ENCODE assay signal across 13 cellular contexts in genomic region chr5:69467442-69468225, GRCh38. TPM values are rescaled to one million over a fixed set of nuclear protein-coding genes. Genes with fewer than 3 reads are reported as not detected.
A peak's percentile ranks its signal among the peaks of the same experiment; 100 is the strongest.
DNase-seq lines count a peak whose midpoint lies in the region; ATAC-seq and TF ChIP-seq lines count a peak whose summit lies in the region.
"Had no signal": no experiment of that assay in that cellular context is flagged by ENCODE, and none has a peak within 500 bp of the region (broad histone marks: within the 10 kb centered on the region; RNA-seq: fewer than 3 reads in every experiment).

No MANE protein-coding gene starts in this region.

- H3K9me3 Mint-ChIP-seq in type B pancreatic cell: no peaks in the 10 kb centered on the region
- H3K9me3 Mint-ChIP-seq: activated CD4-positive, alpha-beta T cell treated with anti-CD3 and anti-CD28 coated beads, Interleukin-2, amount 10 ng/mL, durations not matched to agents 24 days and 14 days; activated naive CD8-positive, alpha-beta T cell treated with anti-CD3 and anti-CD28 coated beads, Interleukin-2, amount 10 ng/mL, durations not matched to agents 7 days and 5 days; effector memory CD8-positive, alpha-beta T cell had no signal

- H3K4me1 Mint-ChIP-seq in type B pancreatic cell (ENCODE audit: unreplicated experiment): no peaks in the 10 kb centered on the region
- H3K4me1 Mint-ChIP-seq: activated CD4-positive, alpha-beta T cell treated with anti-CD3 and anti-CD28 coated beads, Interleukin-2, amount 10 ng/mL, durations not matched to agents 24 days and 14 days; activated naive CD8-positive, alpha-beta T cell treated with anti-CD3 and anti-CD28 coated beads, Interleukin-2, amount 10 ng/mL, durations not matched to agents 7 days and 5 days had no signal

- no peak for TF ChIP-seq CTCF in esophagus muscularis mucosa (IDR thresholded peaks at IDR 0.05)
- TF ChIP-seq CTCF in type B pancreatic cell (conservative IDR thresholded peaks at IDR 0.05): no peak

- no peaks in the 10 kb centered on the region for H3K4me1 ChIP-seq in esophagus muscularis mucosa

- H3K36me3 ChIP-seq in esophagus muscularis mucosa: no peaks in the 10 kb centered on the region

- H3K27me3 Mint-ChIP-seq in type B pancreatic cell: no peaks in the 10 kb centered on the region
- H3K27me3 Mint-ChIP-seq: activated CD4-positive, alpha-beta T cell treated with anti-CD3 and anti-CD28 coated beads, Interleukin-2, amount 10 ng/mL, durations not matched to agents 24 days and 14 days; activated naive CD8-positive, alpha-beta T cell treated with anti-CD3 and anti-CD28 coated beads, Interleukin-2, amount 10 ng/mL, durations not matched to agents 7 days and 5 days; effector memory CD8-positive, alpha-beta T cell had no signal

- intact Hi-C loops in esophagus muscularis mucosa (cut with DNase I): no loop called here

- no peak for TF ChIP-seq POLR2A in esophagus muscularis mucosa (IDR thresholded peaks at IDR 0.05; ENCODE audit: low read depth)

- no peak overlapping the region for H3K27ac Mint-ChIP-seq in type B pancreatic cell
- H3K27ac Mint-ChIP-seq: activated CD4-positive, alpha-beta T cell treated with anti-CD3 and anti-CD28 coated beads, Interleukin-2, amount 10 ng/mL, durations not matched to agents 24 days and 14 days; activated naive CD8-positive, alpha-beta T cell treated with anti-CD3 and anti-CD28 coated beads, Interleukin-2, amount 10 ng/mL, durations not matched to agents 7 days and 5 days had no signal

- H3K27ac ChIP-seq in esophagus muscularis mucosa (replicated peaks in 1 of 4): no peak overlapping the region
- H3K27ac ChIP-seq: C4-2B, SK-N-MC had no signal

- H3K4me3 Mint-ChIP-seq in type B pancreatic cell: no peak overlapping the region
- H3K4me3 Mint-ChIP-seq: activated CD4-positive, alpha-beta T cell treated with anti-CD3 and anti-CD28 coated beads, Interleukin-2, amount 10 ng/mL, durations not matched to agents 24 days and 14 days; activated naive CD8-positive, alpha-beta T cell treated with anti-CD3 and anti-CD28 coated beads, Interleukin-2, amount 10 ng/mL, durations not matched to agents 7 days and 5 days; effector memory CD8-positive, alpha-beta T cell had no signal

- no peak for TF ChIP-seq EP300 in esophagus muscularis mucosa (IDR thresholded peaks at IDR 0.05)

- H3K27me3 ChIP-seq in esophagus muscularis mucosa: no peaks in the 10 kb centered on the region

- H3K9me3 ChIP-seq in esophagus muscularis mucosa: no peaks in the 10 kb centered on the region

- ATAC-seq in GM18511 (IDR thresholded peaks at IDR 0.05; ENCODE audit: unreplicated experiment): peak; percentile 94
- ATAC-seq in GM21381 (IDR thresholded peaks at IDR 0.05; ENCODE audit: unreplicated experiment): peak; percentile 90
- ATAC-seq in HG03039 (IDR thresholded peaks at IDR 0.05; ENCODE audit: unreplicated experiment): peak; percentile 96
- ATAC-seq: effector memory CD8-positive, alpha-beta T cell had no signal

- WGBS in esophagus muscularis mucosa: 80% methylated on average over 8 of the region's 8 CpGs

- DNase-seq in RPMI8226 (peak; percentile 6), esophagus muscularis mucosa (ENCODE audit: extremely low spot score) (no peak), type B pancreatic cell (ENCODE audit: extremely low spot score, unreplicated experiment) (no peak), DMS153 treated with DMSO at 0.1 percent for 48 hours (lab: John Stamatoyannopoulos, UW; ENCODE audit: unreplicated experiment) (no peak), midbrain (lab: John Stamatoyannopoulos, UW) (no peak)
- DNase-seq: activated CD4-positive, alpha-beta T cell treated with anti-CD3 and anti-CD28 coated beads, Interleukin-2, amount 10 ng/mL, durations not matched to agents 24 days and 14 days; activated naive CD8-positive, alpha-beta T cell treated with anti-CD3 and anti-CD28 coated beads, Interleukin-2, amount 10 ng/mL, durations not matched to agents 7 days and 5 days; effector memory CD8-positive, alpha-beta T cell had no signal

- no peak overlapping the region for H3K4me3 ChIP-seq in esophagus muscularis mucosa
- H3K4me3 ChIP-seq: SK-N-MC had no signal

- H3K36me3 Mint-ChIP-seq in type B pancreatic cell: no peaks in the 10 kb centered on the region
- H3K36me3 Mint-ChIP-seq: activated naive CD8-positive, alpha-beta T cell treated with anti-CD3 and anti-CD28 coated beads, Interleukin-2, amount 10 ng/mL, durations not matched to agents 7 days and 5 days had no signal

RNA-seq across cellular contexts. Expression of gene OCLN, which starts 25.0 kb away (rescaled TPM):
- total RNA-seq in esophagus muscularis mucosa (1 to 10 TPM in 3 of 4 donors, under 1 TPM in 1; 0.83 to 4.2 (median 1.8) TPM), type B pancreatic cell (ENCODE audit: low replicate concordance) (57.5 and 135 TPM in 2 replicates)

RNA-seq across cellular contexts. Expression of gene MARVELD2, which starts 52.7 kb away (rescaled TPM):
- total RNA-seq in esophagus muscularis mucosa (1 to 10 TPM in 1 of 4 donors, under 1 TPM in 3; 0.42 to 1.0 (median 0.93) TPM), type B pancreatic cell (ENCODE audit: low replicate concordance) (26.1 and 62.5 TPM in 2 replicates)

Comparison
In these comparisons a context has a peak if more than half of its experiments do, and no peak if none do; other contexts are left out.
1. RNA of gene OCLN, which starts 25.0 kb away (total RNA-seq): 57.5 to 135 TPM in type B pancreatic cell; 0.83 to 4.2 TPM in esophagus muscularis mucosa; every median in the first group is over 10 times any median in the second.
2. RNA of gene MARVELD2, which starts 52.7 kb away (total RNA-seq): 26.1 to 62.5 TPM in type B pancreatic cell; 0.42 to 1.0 TPM in esophagus muscularis mucosa; every median in the first group is over 10 times any median in the second.
3. Peak in every context shown above with its lines, with median percentiles within 50 percentile points of each other: ATAC-seq.